ENCODE assay signal across 8 cellular contexts in genomic region chr1:179867493-179868330, GRCh38. TPM values are rescaled to one million over a fixed set of nuclear protein-coding genes. Genes with fewer than 3 reads are reported as not detected.
DNase-seq lines count a peak whose midpoint lies in the region; ATAC-seq and TF ChIP-seq lines count a peak whose summit lies in the region.

No MANE protein-coding gene starts in this region.

- peaks cover 0 to 36% (median 20%) of the 10 kb centered on the region in 12 donors for H3K4me1 ChIP-seq in heart left ventricle

- intact Hi-C loops in heart left ventricle (cut with DNase I): loop anchor here in 8 of 10 donors (5.0 to 10.0 kb wide), 4 partner anchors 167 to 317 kb away; no protein-coding TSS in a partner anchor

- no peak overlapping the region for H3K27ac ChIP-seq in heart left ventricle

- H3K9me3 ChIP-seq in heart left ventricle: no peaks in the 10 kb centered on the region

- H3K36me3 ChIP-seq in heart left ventricle: peaks cover 0 to 83% (median 58%) of the 10 kb centered on the region in 9 donors

- DNase-seq in ACHN (peak; percentile 69), OCI-M1 (lab: John Stamatoyannopoulos, UW) (peak; percentile 74), heart left ventricle (peak in 1 of 5 donors; percentile 47), smooth muscle cell of the brain vasculature (ENCODE audit: low read depth, low spot score) (peak; percentile 24)
- peak; percentile 49 for DNase-seq in activated naive CD4-positive, alpha-beta T cell treated with Interleukin-2 at 50 U/mL for 16 hours

- 9 to 14% (median 10%) methylated on average over 1 of the region's 1 CpG for WGBS in heart left ventricle, 4 donors

- no peak for TF ChIP-seq POLR2A in heart left ventricle (IDR thresholded peaks at IDR 0.05)

- no peak overlapping the region for H3K4me3 ChIP-seq in heart left ventricle

- TF ChIP-seq CTCF in GM12873 (IDR thresholded peaks at IDR 0.05; ENCODE audit: insufficient read depth, low read depth, low read length, missing control alignments) (peak; percentile 77), heart left ventricle (IDR thresholded peaks at IDR 0.05) (peak; percentile 42 to 73 (median 63))

- ATAC-seq in HG03460 (IDR thresholded peaks at IDR 0.05; ENCODE audit: unreplicated experiment) (peak; percentile 71), heart left ventricle (peak in 3 of 4 donors; percentile 45 to 63 (median 55)), HG03469 (IDR thresholded peaks at IDR 0.05; ENCODE audit: unreplicated experiment) (no peak)

- H3K27me3 ChIP-seq in heart left ventricle: no peaks in the 10 kb centered on the region

- in situ Hi-C loops in ACHN (cut with HindIII; ENCODE audit: low pct_ligation_motif_present, low pct_unique_long_range_greater_than_20kb, low sequenced_read_pairs): no loop called here

RNA-seq across cellular contexts. Expression of gene TOR1AIP2, which starts 9.9 kb away (rescaled TPM):
- 10 to 100 TPM; 40.1 to 73.2 (median 56.7) TPM for total RNA-seq in heart left ventricle
- polyA plus RNA-seq in heart left ventricle: 10 to 100 TPM; 12.7 to 22.2 TPM

RNA-seq across cellular contexts. Expression of gene TOR1AIP1, which starts 14.4 kb away (rescaled TPM):
- 10 to 100 TPM; 25.4 to 68.2 (median 47.4) TPM for total RNA-seq in heart left ventricle
- polyA plus RNA-seq in heart left ventricle: 10 to 100 TPM; 16.0 to 22.0 TPM
